Comparison of ENCODE assay signal across 20 cellular contexts in genomic region chr10:5404188-5405041, GRCh38. TPM values are rescaled to one million over a fixed set of nuclear protein-coding genes. Genes with fewer than 3 reads are reported as not detected.
DNase-seq lines count a peak whose midpoint lies in the region; ATAC-seq, FAIRE-seq and TF ChIP-seq lines count a peak whose summit lies in the region.
"Had no signal": no experiment of that assay in that cellular context is flagged by ENCODE, and none has a peak within 500 bp of the region (broad histone marks: within the 10 kb centered on the region; RNA-seq: fewer than 3 reads in every experiment).

TSS of gene TUBAL3 (minus strand) at chr10:5404828. CDS start at chr10:5404792, 36 bp downstream.

- H3K9me3 Mint-ChIP-seq in activated naive CD8-positive, alpha-beta T cell treated with anti-CD3 and anti-CD28 coated beads, Interleukin-2, amount 50 U/mL, for 24 hours: no peaks in the 10 kb centered on the region
- H3K9me3 Mint-ChIP-seq: natural killer cell had no signal

- H3K9me2 ChIP-seq in HCT116 (ENCODE audit: insufficient read depth): no peaks in the 10 kb centered on the region

- no peaks in the 10 kb centered on the region for H3K79me2 ChIP-seq in HCT116 (ENCODE audit: insufficient read depth, low read length)
- H3K79me2 ChIP-seq in endothelial cell of umbilical vein (ENCODE audit: control insufficient read depth, insufficient read depth, low read length): no peaks in the 10 kb centered on the region

- CTCF ChIA-PET in HCT116 (lab: Charles Lee): interaction anchor here (0.5 kb wide), 1 partner anchor 1528 kb away, joined by 3 read pairs; no protein-coding TSS in a partner anchor
- CTCF ChIA-PET in endothelial cell of umbilical vein (lab: Charles Lee): interaction anchor here (0.8 to 2.5 kb wide), 3 partner anchors 21 to 555 kb away, joined by 3 to 7 read pairs (median 4); no protein-coding TSS in a partner anchor

- no peak within 1 kb of the TSS for H3K4me3 Mint-ChIP-seq in activated naive CD8-positive, alpha-beta T cell treated with anti-CD3 and anti-CD28 coated beads, Interleukin-2, amount 50 U/mL, for 24 hours
- H3K4me3 Mint-ChIP-seq: natural killer cell had no signal

- DNase-seq in HCT116 (ENCODE audit: low read depth, low spot score) (no peak), RPMI7951 (ENCODE audit: low read depth) (peak; percentile 45), endothelial cell of umbilical vein (ENCODE audit: low read depth, low spot score) (peak; percentile 52), NCI-H69 (lab: John Stamatoyannopoulos, UW) (no peak), NCI-H748 treated with DMSO at 0.1 percent for 48 hours (lab: John Stamatoyannopoulos, UW) (no peak)
- DNase-seq in activated naive CD8-positive, alpha-beta T cell treated with anti-CD3 and anti-CD28 coated beads, Interleukin-2, amount 50 U/mL, for 24 hours: no peak
- DNase-seq: activated CD4-positive, alpha-beta T cell treated with anti-CD3 and anti-CD28 coated beads, Interleukin-2, amount 50 U/mL, for 48 hours; activated naive CD4-positive, alpha-beta T cell treated with anti-CD3 and anti-CD28 coated beads, Interleukin-2, amount 50 U/mL, for 16 hours; AML-193; erythroblast; glutamatergic neuron; H7; natural killer cell; NCI-H1092 treated with DMSO at 0.1 percent for 48 hours; NCI-H774 had no signal

- POLR2A ChIA-PET in HCT116 (lab: Charles Lee) (no interaction called here), endothelial cell of umbilical vein (lab: Charles Lee) (no interaction called here)

- no peaks in the 10 kb centered on the region for H3K36me3 Mint-ChIP-seq in activated naive CD8-positive, alpha-beta T cell treated with anti-CD3 and anti-CD28 coated beads, Interleukin-2, amount 50 U/mL, for 24 hours (ENCODE audit: low read depth)
- H3K36me3 Mint-ChIP-seq: natural killer cell had no signal

- intact Hi-C loops in HCT116 (cut with micrococcal nuclease) (no loop called here), endothelial cell of umbilical vein (cut with micrococcal nuclease) (no loop called here)

- no peak within 1 kb of the TSS for H3K27ac Mint-ChIP-seq in activated naive CD8-positive, alpha-beta T cell treated with anti-CD3 and anti-CD28 coated beads, Interleukin-2, amount 50 U/mL, for 24 hours
- H3K27ac Mint-ChIP-seq: natural killer cell had no signal

- H3K9ac ChIP-seq in HCT116 (ENCODE audit: low read length) (no peak within 1 kb of the TSS), endothelial cell of umbilical vein (replicated peaks; ENCODE audit: extremely low read depth, insufficient read depth, low read length) (no peak within 1 kb of the TSS), mucosa of rectum (ENCODE audit: low read depth in 1 of 2, low read length in 2 of 2) (peak within 1 kb of the TSS in 1 of 2 donors; percentile 44)
- H3K9ac ChIP-seq: KMS-11 had no signal

- H3K4me3 ChIP-seq in HCT116 (replicated peaks in 1 of 2; ENCODE audit: low read depth in 1 of 2, low read length in 2 of 2) (no peak within 1 kb of the TSS; a peak in 1 of 4 replicates), endothelial cell of umbilical vein (replicated peaks in 1 of 3; ENCODE audit: insufficient read depth in 1 of 3, low read depth in 1 of 3, low read length in 3 of 3) (no peak within 1 kb of the TSS), mucosa of rectum (ENCODE audit: low read length in 2 of 2) (peak within 1 kb of the TSS; percentile 50 to 72)
- H3K4me3 ChIP-seq: coronary artery, vagina had no signal

- no peak for TF ChIP-seq CTCF in HCT116 (IDR thresholded peaks at IDR 0.05 in 2 of 3, conservative IDR thresholded peaks at IDR 0.05 in 1 of 3; ENCODE audit: borderline replicate concordance in 1 of 3, insufficient read depth in 1 of 3, low read depth in 2 of 3, low read length in 2 of 3)
- TF ChIP-seq CTCF in endothelial cell of umbilical vein (IDR thresholded peaks at IDR 0.05; ENCODE audit: extremely low read depth in 1 of 2, insufficient read depth in 1 of 2, low read depth in 1 of 2, low read length in 2 of 2): no peak

- dilution Hi-C loops in endothelial cell of umbilical vein (cut with MboI; ENCODE audit: extremely low pct_ligation_motif_present, low sequenced_read_pairs): no loop called here

- H3K27me3 Mint-ChIP-seq in activated naive CD8-positive, alpha-beta T cell treated with anti-CD3 and anti-CD28 coated beads, Interleukin-2, amount 50 U/mL, for 24 hours: peaks cover 8% of the 10 kb centered on the region

- H3K9me1 ChIP-seq in endothelial cell of umbilical vein (replicated peaks; ENCODE audit: control insufficient read depth, extremely low read depth, insufficient read depth, low read length): no peaks in the 10 kb centered on the region

- H3K9me3 ChIP-seq in HCT116 (ENCODE audit: control insufficient read depth in 1 of 2, insufficient read depth in 1 of 2, low read depth in 1 of 2, low read length in 2 of 2) (no peaks in the 10 kb centered on the region; a peak in 1 of 4 replicates), endothelial cell of umbilical vein (replicated peaks; ENCODE audit: control insufficient read depth, insufficient read depth, low read length) (no peaks in the 10 kb centered on the region), mucosa of rectum (ENCODE audit: control insufficient read depth in 2 of 2, low read length in 2 of 2) (no peaks in the 10 kb centered on the region)
- H3K9me3 ChIP-seq: vagina had no signal

- H3K27me3 ChIP-seq in HCT116 (ENCODE audit: insufficient read depth, low read length): no peaks in the 10 kb centered on the region
- peaks cover 0 to 2% of the 10 kb centered on the region in 2 experiments for H3K27me3 ChIP-seq in endothelial cell of umbilical vein (ENCODE audit: control insufficient read depth in 2 of 2, insufficient read depth in 2 of 2, low read length in 2 of 2)
- H3K27me3 ChIP-seq in mucosa of rectum (ENCODE audit: control insufficient read depth in 2 of 2, insufficient read depth in 2 of 2, low read length in 2 of 2): no peaks in the 10 kb centered on the region
- H3K27me3 ChIP-seq: vagina had no signal

- H4K20me1 ChIP-seq in HCT116 (ENCODE audit: insufficient read depth) (no peaks in the 10 kb centered on the region), endothelial cell of umbilical vein (replicated peaks; ENCODE audit: control insufficient read depth, extremely low read depth, insufficient read depth, low read length) (no peaks in the 10 kb centered on the region)

- peak; percentile 53; the same call in 1 of the 2 replicates for ATAC-seq in HCT116
- ATAC-seq in activated naive CD8-positive, alpha-beta T cell treated with anti-CD3 and anti-CD28 coated beads, Interleukin-2, amount 50 U/mL, for 24 hours: no peak
- ATAC-seq: natural killer cell had no signal

- H2AFZ ChIP-seq in HCT116 (ENCODE audit: low read depth, low read length, poor library complexity, severe bottlenecking) (peak within 1 kb of the TSS; percentile 4), endothelial cell of umbilical vein (ENCODE audit: low read depth, low read length) (peak within 1 kb of the TSS; percentile 21)

- peak; percentile 71 for FAIRE-seq in endothelial cell of umbilical vein (lab: Jason Lieb, UNC)

- no peak for TF ChIP-seq POLR2A in HCT116 (IDR thresholded peaks at IDR 0.05; ENCODE audit: borderline replicate concordance, extremely low read depth, insufficient read depth, insufficient read length)
- no peak for TF ChIP-seq POLR2A in endothelial cell of umbilical vein (IDR thresholded peaks at IDR 0.05; ENCODE audit: low read depth, low read length)

- H3K36me3 ChIP-seq in HCT116 (ENCODE audit: control insufficient read depth in 1 of 2, insufficient read depth in 2 of 2, low read length in 2 of 2): no peaks in the 10 kb centered on the region
- H3K36me3 ChIP-seq in endothelial cell of umbilical vein (ENCODE audit: control insufficient read depth in 2 of 2, extremely low read depth in 1 of 2, insufficient read depth in 2 of 2, low read length in 2 of 2): no peaks in the 10 kb centered on the region
- H3K36me3 ChIP-seq in mucosa of rectum (ENCODE audit: control insufficient read depth in 2 of 2, insufficient read depth in 2 of 2, low read length in 2 of 2): no peaks in the 10 kb centered on the region
- H3K36me3 ChIP-seq: vagina had no signal

- RAD21 ChIA-PET in HCT116 (lab: Charles Lee; ENCODE audit: low non-redundant PET in 1 of 2, low total read pairs in 2 of 2, uncharacterized antibody in 2 of 2, unreplicated experiment in 2 of 2): no interaction called here

- H3K4me2 ChIP-seq in HCT116 (ENCODE audit: low read length) (peak within 1 kb of the TSS; percentile 15; the same call in 1 of the 2 replicates), endothelial cell of umbilical vein (ENCODE audit: insufficient read depth, low read length) (no peak within 1 kb of the TSS)
- H3K4me2 ChIP-seq: KMS-11 had no signal

- H3K27ac ChIP-seq in HCT116 (ENCODE audit: low read depth, low read length): no peak within 1 kb of the TSS
- no peak within 1 kb of the TSS for H3K27ac ChIP-seq in endothelial cell of umbilical vein (ENCODE audit: insufficient read depth, low read depth, low read length)
- H3K27ac ChIP-seq in mucosa of rectum (ENCODE audit: low read depth in 2 of 2, low read length in 2 of 2): peak within 1 kb of the TSS; percentile 35 to 68
- H3K27ac ChIP-seq: coronary artery, KMS-11, vagina had no signal

- H3K4me1 ChIP-seq in HCT116 (ENCODE audit: control insufficient read depth in 1 of 2, insufficient read depth in 2 of 2, low read length in 2 of 2): no peaks in the 10 kb centered on the region; a peak in 1 of 4 replicates
- peaks cover 8% of the 10 kb centered on the region for H3K4me1 ChIP-seq in endothelial cell of umbilical vein (ENCODE audit: control insufficient read depth, extremely low read depth, insufficient read depth, low read length)
- peaks cover 0 to 3% of the 10 kb centered on the region in 2 donors for H3K4me1 ChIP-seq in mucosa of rectum (ENCODE audit: control insufficient read depth in 2 of 2, insufficient read depth in 2 of 2, low read length in 2 of 2)
- H3K4me1 ChIP-seq: vagina had no signal

- BruUV-seq in HCT116 (replicated peaks; lab: Mats Ljungman, UMichigan): TSS peak; percentile 83
- no TSS peak for BruUV-seq in endothelial cell of umbilical vein (replicated peaks; lab: Mats Ljungman, UMichigan)

- no peaks in the 10 kb centered on the region for H3K4me1 Mint-ChIP-seq in activated naive CD8-positive, alpha-beta T cell treated with anti-CD3 and anti-CD28 coated beads, Interleukin-2, amount 50 U/mL, for 24 hours
- H3K4me1 Mint-ChIP-seq: natural killer cell had no signal

- TF ChIP-seq RAD21 in HCT116 (IDR thresholded peaks at IDR 0.05; ENCODE audit: low read depth): no peak

RNA-seq across cellular contexts. Expression of gene TUBAL3, which starts in this region (rescaled TPM):
- total RNA-seq in HCT116 (2021; ENCODE audit: unreplicated experiment) (0.98 TPM), endothelial cell of umbilical vein (not detected in 2 replicates)
- 0.65 and 1.0 TPM in 2 replicates for polyA plus RNA-seq in HCT116 (2012)
- 1.2 and 1.4 TPM in 2 replicates for total RNA-seq in RPMI7951 (2014; rRNA removed; shearing (Covaris generic))
- polyA plus RNA-seq in endothelial cell of umbilical vein: not detected in 2 replicates
- not detected in 2 replicates for polyA plus RNA-seq in endothelial cell of umbilical vein (2011; cell fraction: cytosol; rRNA removed)
- 0.08 TPM in 1 of 2 replicates, not detected in the other for polyA plus RNA-seq in endothelial cell of umbilical vein (2011; cell fraction: nucleus; rRNA removed)
- polyA plus RNA-seq in endothelial cell of umbilical vein (2012): not detected in 2 replicates
- 0.32 TPM in 1 of 2 replicates, not detected in the other for polyA minus RNA-seq in endothelial cell of umbilical vein
- polyA minus RNA-seq in endothelial cell of umbilical vein (2011; cell fraction: cytosol; rRNA and poly(A)+ RNA removed): not detected
- polyA minus RNA-seq in endothelial cell of umbilical vein (2011; cell fraction: nucleus; rRNA and poly(A)+ RNA removed): not detected in 2 replicates
- total RNA-seq: H7, lung microvascular endothelial cell, natural killer cell, vagina had no signal

Comparison
In these comparisons a context has a peak if more than half of its experiments do, and no peak if none do; other contexts are left out.
1. Peak in DNase-seq in endothelial cell of umbilical vein; RNA of the gene not detected or under 1 TPM.
2. H3K27ac ChIP-seq: peak in mucosa of rectum (2 of 2); none in HCT116 (single experiment) and endothelial cell of umbilical vein (single experiment).
3. H3K4me3 ChIP-seq: peak in mucosa of rectum (2 of 2); none in HCT116 (0 of 2) and endothelial cell of umbilical vein (0 of 3).